In the genomic region with DNA sequence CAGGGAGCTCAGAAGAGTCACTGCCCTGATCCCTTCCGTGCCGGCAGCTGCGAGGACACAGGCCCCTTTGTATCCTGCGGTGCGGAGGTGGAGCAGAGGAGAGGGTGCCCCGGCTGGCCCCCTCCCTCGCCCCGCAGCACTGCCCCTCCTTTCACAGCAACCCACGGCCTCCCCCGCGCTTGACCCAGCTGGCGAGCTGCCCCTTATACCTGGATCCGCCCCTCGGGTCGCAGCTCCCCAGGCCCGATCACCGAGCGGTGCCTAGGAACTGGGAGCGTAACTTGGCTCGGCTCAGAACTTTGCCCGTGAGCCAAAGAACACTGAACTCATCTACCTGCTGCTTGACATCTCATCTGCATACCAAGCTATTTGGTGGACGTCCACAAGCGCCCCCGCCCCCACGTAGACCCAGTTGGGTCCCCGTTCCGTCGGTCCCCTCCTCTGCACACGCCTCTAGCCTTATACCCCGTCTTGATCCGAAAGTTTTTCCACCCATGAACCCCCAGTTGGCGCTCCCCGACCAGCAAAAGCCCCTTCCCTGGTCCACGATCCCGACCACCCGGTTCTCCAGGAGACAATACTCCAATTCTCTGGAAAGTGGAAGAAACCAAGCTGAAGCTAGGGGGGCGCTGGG, we compare ENCODE assay signal across 1 cellular context.
TF ChIP-seq lines count a peak whose summit lies in the region.

No MANE protein-coding gene starts in this region.

TF ChIP-seq in K562, 482 proteins besides CTCF, POLR2A, EP300 and RAD21:
- TF ChIP-seq MYC (IDR thresholded peaks at IDR 0.05; ENCODE audit: low read depth, low read length) = no peak
- peak; percentile 48; the same call in 1 of the 2 replicates for TF ChIP-seq MYC (CRISPR knock-in tag; IDR thresholded peaks at IDR 0.05; ENCODE audit: borderline replicate concordance, low read depth)
- TF ChIP-seq HDAC1 (IDR thresholded peaks at IDR 0.05) = peak in 1 of 2 experiments; percentile 53; a peak in 1 of 4 replicates
- TF ChIP-seq STAG1 (CRISPR knock-in tag; IDR thresholded peaks at IDR 0.05; ENCODE audit: borderline replicate concordance) = peak; percentile 47; the same call in 1 of the 2 replicates
- no peak for TF ChIP-seq SMAD2 (IDR thresholded peaks at IDR 0.05; ENCODE audit: low read depth, low read length)
- TF ChIP-seq ZC3H4 (CRISPR knock-in tag; IDR thresholded peaks at IDR 0.05; ENCODE audit: borderline replicate concordance) = peak; percentile 89; the same call in 1 of the 2 replicates
- TF ChIP-seq MAZ (CRISPR knock-in tag; conservative IDR thresholded peaks at IDR 0.05 in 1 of 2, IDR thresholded peaks at IDR 0.05 in 1 of 2) = peak; percentile 6 to 68; a peak in 1 of 4 replicates
- TF ChIP-seq ZNF239 (CRISPR knock-in tag; IDR thresholded peaks at IDR 0.05) = no peak
- peak; percentile 47; the same call in 1 of the 2 replicates for TF ChIP-seq LCOR (CRISPR knock-in tag; IDR thresholded peaks at IDR 0.05)
- peak; percentile 42 for TF ChIP-seq NFIC (IDR thresholded peaks at IDR 0.05)
- peak; percentile 49 for TF ChIP-seq RBFOX2 (IDR thresholded peaks at IDR 0.05; ENCODE audit: low read depth, low read length)
- TF ChIP-seq PHF8 (IDR thresholded peaks at IDR 0.05; ENCODE audit: borderline replicate concordance, low read length) = peak; percentile 23; the same call in 1 of the 2 replicates
- no peak for TF ChIP-seq ZNF311 (CRISPR knock-in tag; IDR thresholded peaks at IDR 0.05)
- no peak for TF ChIP-seq ETV1 (tag; conservative IDR thresholded peaks at IDR 0.05; ENCODE audit: low read depth)
- TF ChIP-seq, protein P1, sequence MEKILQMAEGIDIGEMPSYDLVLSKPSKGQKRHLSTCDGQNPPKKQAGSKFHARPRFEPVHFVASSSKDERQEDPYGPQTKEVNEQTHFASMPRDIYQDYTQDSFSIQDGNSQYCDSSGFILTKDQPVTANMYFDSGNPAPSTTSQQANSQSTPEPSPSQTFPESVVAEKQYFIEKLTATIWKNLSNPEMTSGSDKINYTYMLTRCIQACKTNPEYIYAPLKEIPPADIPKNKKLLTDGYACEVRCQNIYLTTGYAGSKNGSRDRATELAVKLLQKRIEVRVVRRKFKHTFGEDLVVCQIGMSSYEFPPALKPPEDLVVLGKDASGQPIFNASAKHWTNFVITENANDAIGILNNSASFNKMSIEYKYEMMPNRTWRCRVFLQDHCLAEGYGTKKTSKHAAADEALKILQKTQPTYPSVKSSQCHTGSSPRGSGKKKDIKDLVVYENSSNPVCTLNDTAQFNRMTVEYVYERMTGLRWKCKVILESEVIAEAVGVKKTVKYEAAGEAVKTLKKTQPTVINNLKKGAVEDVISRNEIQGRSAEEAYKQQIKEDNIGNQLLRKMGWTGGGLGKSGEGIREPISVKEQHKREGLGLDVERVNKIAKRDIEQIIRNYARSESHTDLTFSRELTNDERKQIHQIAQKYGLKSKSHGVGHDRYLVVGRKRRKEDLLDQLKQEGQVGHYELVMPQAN (IDR thresholded peaks at IDR 0.05; ENCODE audit: borderline replicate concordance) = peak; percentile 78
- TF ChIP-seq SAP30 (IDR thresholded peaks at IDR 0.05; ENCODE audit: borderline replicate concordance, insufficient read depth, low read depth, low read length, poor library complexity, severe bottlenecking) = peak; percentile 75
- TF ChIP-seq CTBP1 (IDR thresholded peaks at IDR 0.05; ENCODE audit: borderline replicate concordance) = 0 out of 2 replicates have a peak, but pooled peaks have one; percentile 5
- TF ChIP-seq ARID3B (CRISPR knock-in tag; IDR thresholded peaks at IDR 0.05; ENCODE audit: borderline replicate concordance) = no peak
- TF ChIP-seq KAT7 (CRISPR knock-in tag; IDR thresholded peaks at IDR 0.05; ENCODE audit: borderline replicate concordance) = peak; percentile 82
- TF ChIP-seq ZBTB7A (IDR thresholded peaks at IDR 0.05; ENCODE audit: borderline replicate concordance, control insufficient read depth, low read depth, low read length) = peak; percentile 68
- TF ChIP-seq PRPF4 (IDR thresholded peaks at IDR 0.05; ENCODE audit: insufficient read depth, low read depth, low read length, poor library complexity, severe bottlenecking) = no peak
- TF ChIP-seq ZBTB17 (CRISPR knock-in tag; IDR thresholded peaks at IDR 0.05) = 0 out of 2 replicates have a peak, but pooled peaks have one; percentile 64
- no peak for TF ChIP-seq CREM (IDR thresholded peaks at IDR 0.05; ENCODE audit: low read depth)
- TF ChIP-seq TFAP4 (CRISPR knock-in tag; IDR thresholded peaks at IDR 0.05; ENCODE audit: borderline replicate concordance) = peak; percentile 74; the same call in 1 of the 2 replicates
- TF ChIP-seq, protein P2, sequence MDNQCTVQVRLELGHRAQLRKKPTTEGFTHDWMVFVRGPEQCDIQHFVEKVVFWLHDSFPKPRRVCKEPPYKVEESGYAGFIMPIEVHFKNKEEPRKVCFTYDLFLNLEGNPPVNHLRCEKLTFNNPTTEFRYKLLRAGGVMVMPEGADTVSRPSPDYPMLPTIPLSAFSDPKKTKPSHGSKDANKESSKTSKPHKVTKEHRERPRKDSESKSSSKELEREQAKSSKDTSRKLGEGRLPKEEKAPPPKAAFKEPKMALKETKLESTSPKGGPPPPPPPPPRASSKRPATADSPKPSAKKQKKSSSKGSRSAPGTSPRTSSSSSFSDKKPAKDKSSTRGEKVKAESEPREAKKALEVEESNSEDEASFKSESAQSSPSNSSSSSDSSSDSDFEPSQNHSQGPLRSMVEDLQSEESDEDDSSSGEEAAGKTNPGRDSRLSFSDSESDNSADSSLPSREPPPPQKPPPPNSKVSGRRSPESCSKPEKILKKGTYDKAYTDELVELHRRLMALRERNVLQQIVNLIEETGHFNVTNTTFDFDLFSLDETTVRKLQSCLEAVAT (IDR thresholded peaks at IDR 0.05) = no peak
- no peak for TF ChIP-seq HMBOX1 (IDR thresholded peaks at IDR 0.05)
- peak; percentile 14 to 67; a peak in 1 of 4 replicates for TF ChIP-seq SIN3A (IDR thresholded peaks at IDR 0.05; ENCODE audit: borderline replicate concordance in 2 of 2, control insufficient read depth in 1 of 2, low read depth in 2 of 2, low read length in 2 of 2)
- TF ChIP-seq SMARCC2 (IDR thresholded peaks at IDR 0.05; ENCODE audit: low read depth) = 0 out of 2 replicates have a peak, but pooled peaks have one; percentile 32
- peak; percentile 61 for TF ChIP-seq ZFX (CRISPR knock-in tag; IDR thresholded peaks at IDR 0.05)
- TF ChIP-seq ZBTB1 (CRISPR knock-in tag; IDR thresholded peaks at IDR 0.05; ENCODE audit: borderline replicate concordance, low read depth) = peak; percentile 68; the same call in 1 of the 2 replicates
- TF ChIP-seq SIX5 (IDR thresholded peaks at IDR 0.05; ENCODE audit: borderline replicate concordance in 1 of 2, insufficient read depth in 1 of 2, low read depth in 1 of 2, low read length in 2 of 2) = no peak
- peak; percentile 44; the same call in 1 of the 2 replicates for TF ChIP-seq POLR2G (IDR thresholded peaks at IDR 0.05; ENCODE audit: low read depth, low read length)
- TF ChIP-seq TAF7 (tag; IDR thresholded peaks at IDR 0.05) = peak; percentile 16; the same call in 1 of the 2 replicates
- no peak for TF ChIP-seq SPI1 (IDR thresholded peaks at IDR 0.05; ENCODE audit: borderline replicate concordance, low read depth, low read length)
- TF ChIP-seq ZNF79 (CRISPR knock-in tag; IDR thresholded peaks at IDR 0.05; ENCODE audit: low read depth) = no peak
- TF ChIP-seq FOXA3 (CRISPR knock-in tag; conservative IDR thresholded peaks at IDR 0.05 in 1 of 2, IDR thresholded peaks at IDR 0.05 in 1 of 2) = peak in 1 of 2 experiments; percentile 50; a peak in 1 of 4 replicates
- TF ChIP-seq, protein P3, sequence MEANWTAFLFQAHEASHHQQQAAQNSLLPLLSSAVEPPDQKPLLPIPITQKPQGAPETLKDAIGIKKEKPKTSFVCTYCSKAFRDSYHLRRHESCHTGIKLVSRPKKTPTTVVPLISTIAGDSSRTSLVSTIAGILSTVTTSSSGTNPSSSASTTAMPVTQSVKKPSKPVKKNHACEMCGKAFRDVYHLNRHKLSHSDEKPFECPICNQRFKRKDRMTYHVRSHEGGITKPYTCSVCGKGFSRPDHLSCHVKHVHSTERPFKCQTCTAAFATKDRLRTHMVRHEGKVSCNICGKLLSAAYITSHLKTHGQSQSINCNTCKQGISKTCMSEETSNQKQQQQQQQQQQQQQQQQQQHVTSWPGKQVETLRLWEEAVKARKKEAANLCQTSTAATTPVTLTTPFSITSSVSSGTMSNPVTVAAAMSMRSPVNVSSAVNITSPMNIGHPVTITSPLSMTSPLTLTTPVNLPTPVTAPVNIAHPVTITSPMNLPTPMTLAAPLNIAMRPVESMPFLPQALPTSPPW (CRISPR knock-in tag; IDR thresholded peaks at IDR 0.05) = peak; percentile 9; the same call in 1 of the 2 replicates
- no peak for TF ChIP-seq ZKSCAN1 (IDR thresholded peaks at IDR 0.05; ENCODE audit: low read depth, low read length)
- peak; percentile 80 for TF ChIP-seq EGR1 (conservative IDR thresholded peaks at IDR 0.05)
- peak; percentile 26 for TF ChIP-seq TAF1 (IDR thresholded peaks at IDR 0.05; ENCODE audit: control insufficient read depth, extremely low read depth, insufficient read depth, low read length, severe bottlenecking)
- TF ChIP-seq SMARCA4 (IDR thresholded peaks at IDR 0.05) = peak; percentile 18; the same call in 1 of the 2 replicates
- TF ChIP-seq BRCA1 (IDR thresholded peaks at IDR 0.05) = no peak
- TF ChIP-seq BRCA1 (CRISPR knock-in tag; IDR thresholded peaks at IDR 0.05) = peak; percentile 90; the same call in 1 of the 2 replicates
- no peak for TF ChIP-seq SRSF1 (IDR thresholded peaks at IDR 0.05; ENCODE audit: low read depth, low read length)
- TF ChIP-seq ZNF217 (CRISPR knock-in tag; IDR thresholded peaks at IDR 0.05) = no peak
